Comparison of ENCODE assay signal across 1 cellular context in genomic region chr9:96417051-96417586, GRCh38.
TF ChIP-seq lines count a peak whose summit lies in the region.

No MANE protein-coding gene starts in this region.

TF ChIP-seq in GM12878, 131 proteins besides CTCF, POLR2A, EP300 and RAD21 (continued from another document and continues in another):
- TF ChIP-seq, protein P1, sequence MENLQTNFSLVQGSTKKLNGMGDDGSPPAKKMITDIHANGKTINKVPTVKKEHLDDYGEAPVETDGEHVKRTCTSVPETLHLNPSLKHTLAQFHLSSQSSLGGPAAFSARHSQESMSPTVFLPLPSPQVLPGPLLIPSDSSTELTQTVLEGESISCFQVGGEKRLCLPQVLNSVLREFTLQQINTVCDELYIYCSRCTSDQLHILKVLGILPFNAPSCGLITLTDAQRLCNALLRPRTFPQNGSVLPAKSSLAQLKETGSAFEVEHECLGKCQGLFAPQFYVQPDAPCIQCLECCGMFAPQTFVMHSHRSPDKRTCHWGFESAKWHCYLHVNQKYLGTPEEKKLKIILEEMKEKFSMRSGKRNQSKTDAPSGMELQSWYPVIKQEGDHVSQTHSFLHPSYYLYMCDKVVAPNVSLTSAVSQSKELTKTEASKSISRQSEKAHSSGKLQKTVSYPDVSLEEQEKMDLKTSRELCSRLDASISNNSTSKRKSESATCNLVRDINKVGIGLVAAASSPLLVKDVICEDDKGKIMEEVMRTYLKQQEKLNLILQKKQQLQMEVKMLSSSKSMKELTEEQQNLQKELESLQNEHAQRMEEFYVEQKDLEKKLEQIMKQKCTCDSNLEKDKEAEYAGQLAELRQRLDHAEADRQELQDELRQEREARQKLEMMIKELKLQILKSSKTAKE (IDR thresholded peaks at IDR 0.05; ENCODE audit: low read depth, poor library complexity, severe bottlenecking) = peak; percentile 28
- no peak for TF ChIP-seq KLF5 (IDR thresholded peaks at IDR 0.05; ENCODE audit: partially characterized antibody)
- peak; percentile 20 for TF ChIP-seq SIX5 (IDR thresholded peaks at IDR 0.05; ENCODE audit: low read depth, low read length, severe bottlenecking)
- TF ChIP-seq JUND (IDR thresholded peaks at IDR 0.05; ENCODE audit: low read depth, low read length) = 0 out of 2 replicates have a peak, but pooled peaks have one; percentile 34
- TF ChIP-seq FOS (IDR thresholded peaks at IDR 0.05; ENCODE audit: borderline replicate concordance, extremely low read depth, insufficient read length) = no peak
- TF ChIP-seq BCLAF1 (IDR thresholded peaks at IDR 0.05) = no peak
- TF ChIP-seq HCFC1 (IDR thresholded peaks at IDR 0.05; ENCODE audit: low read length) = peak; percentile 68
- peak; percentile 61 for TF ChIP-seq RUNX3 (IDR thresholded peaks at IDR 0.05; ENCODE audit: low read length)
- TF ChIP-seq BRCA1 (IDR thresholded peaks at IDR 0.05; ENCODE audit: low read depth, low read length) = no peak
- no peak for TF ChIP-seq ESRRA (IDR thresholded peaks at IDR 0.05; ENCODE audit: low read length)
- TF ChIP-seq BACH1 (IDR thresholded peaks at IDR 0.05; ENCODE audit: borderline replicate concordance) = peak; percentile 65; the same call in 1 of the 2 replicates
- TF ChIP-seq, protein P2, sequence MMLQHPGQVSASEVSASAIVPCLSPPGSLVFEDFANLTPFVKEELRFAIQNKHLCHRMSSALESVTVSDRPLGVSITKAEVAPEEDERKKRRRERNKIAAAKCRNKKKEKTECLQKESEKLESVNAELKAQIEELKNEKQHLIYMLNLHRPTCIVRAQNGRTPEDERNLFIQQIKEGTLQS (IDR thresholded peaks at IDR 0.05; ENCODE audit: borderline replicate concordance, extremely low read depth, low read depth, low read length) = peak; percentile 93
- TF ChIP-seq, protein P3, sequence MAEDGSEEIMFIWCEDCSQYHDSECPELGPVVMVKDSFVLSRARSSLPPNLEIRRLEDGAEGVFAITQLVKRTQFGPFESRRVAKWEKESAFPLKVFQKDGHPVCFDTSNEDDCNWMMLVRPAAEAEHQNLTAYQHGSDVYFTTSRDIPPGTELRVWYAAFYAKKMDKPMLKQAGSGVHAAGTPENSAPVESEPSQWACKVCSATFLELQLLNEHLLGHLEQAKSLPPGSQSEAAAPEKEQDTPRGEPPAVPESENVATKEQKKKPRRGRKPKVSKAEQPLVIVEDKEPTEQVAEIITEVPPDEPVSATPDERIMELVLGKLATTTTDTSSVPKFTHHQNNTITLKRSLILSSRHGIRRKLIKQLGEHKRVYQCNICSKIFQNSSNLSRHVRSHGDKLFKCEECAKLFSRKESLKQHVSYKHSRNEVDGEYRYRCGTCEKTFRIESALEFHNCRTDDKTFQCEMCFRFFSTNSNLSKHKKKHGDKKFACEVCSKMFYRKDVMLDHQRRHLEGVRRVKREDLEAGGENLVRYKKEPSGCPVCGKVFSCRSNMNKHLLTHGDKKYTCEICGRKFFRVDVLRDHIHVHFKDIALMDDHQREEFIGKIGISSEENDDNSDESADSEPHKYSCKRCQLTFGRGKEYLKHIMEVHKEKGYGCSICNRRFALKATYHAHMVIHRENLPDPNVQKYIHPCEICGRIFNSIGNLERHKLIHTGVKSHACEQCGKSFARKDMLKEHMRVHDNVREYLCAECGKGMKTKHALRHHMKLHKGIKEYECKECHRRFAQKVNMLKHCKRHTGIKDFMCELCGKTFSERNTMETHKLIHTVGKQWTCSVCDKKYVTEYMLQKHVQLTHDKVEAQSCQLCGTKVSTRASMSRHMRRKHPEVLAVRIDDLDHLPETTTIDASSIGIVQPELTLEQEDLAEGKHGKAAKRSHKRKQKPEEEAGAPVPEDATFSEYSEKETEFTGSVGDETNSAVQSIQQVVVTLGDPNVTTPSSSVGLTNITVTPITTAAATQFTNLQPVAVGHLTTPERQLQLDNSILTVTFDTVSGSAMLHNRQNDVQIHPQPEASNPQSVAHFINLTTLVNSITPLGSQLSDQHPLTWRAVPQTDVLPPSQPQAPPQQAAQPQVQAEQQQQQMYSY (CRISPR knock-in tag; IDR thresholded peaks at IDR 0.05) = peak; percentile 77
- TF ChIP-seq, protein P4, sequence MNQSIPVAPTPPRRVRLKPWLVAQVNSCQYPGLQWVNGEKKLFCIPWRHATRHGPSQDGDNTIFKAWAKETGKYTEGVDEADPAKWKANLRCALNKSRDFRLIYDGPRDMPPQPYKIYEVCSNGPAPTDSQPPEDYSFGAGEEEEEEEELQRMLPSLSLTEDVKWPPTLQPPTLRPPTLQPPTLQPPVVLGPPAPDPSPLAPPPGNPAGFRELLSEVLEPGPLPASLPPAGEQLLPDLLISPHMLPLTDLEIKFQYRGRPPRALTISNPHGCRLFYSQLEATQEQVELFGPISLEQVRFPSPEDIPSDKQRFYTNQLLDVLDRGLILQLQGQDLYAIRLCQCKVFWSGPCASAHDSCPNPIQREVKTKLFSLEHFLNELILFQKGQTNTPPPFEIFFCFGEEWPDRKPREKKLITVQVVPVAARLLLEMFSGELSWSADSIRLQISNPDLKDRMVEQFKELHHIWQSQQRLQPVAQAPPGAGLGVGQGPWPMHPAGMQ (IDR thresholded peaks at IDR 0.05; ENCODE audit: borderline replicate concordance) = no peak
- TF ChIP-seq CEBPZ (IDR thresholded peaks at IDR 0.05; ENCODE audit: low read depth, low read length) = no peak
- TF ChIP-seq ZZZ3 (IDR thresholded peaks at IDR 0.05; ENCODE audit: control insufficient read depth, insufficient read length, low read depth) = no peak
- TF ChIP-seq POLR2AphosphoS2 (IDR thresholded peaks at IDR 0.05; ENCODE audit: low read depth, low read length) = no peak
- TF ChIP-seq SRF (IDR thresholded peaks at IDR 0.05; ENCODE audit: low read depth in 2 of 2, low read length in 2 of 2) = 0 out of 4 replicates have a peak, but pooled peaks of 1 of the 2 experiments have one; percentile 13
- TF ChIP-seq RB1 (IDR thresholded peaks at IDR 0.05; ENCODE audit: borderline replicate concordance) = peak; percentile 97; the same call in 1 of the 2 replicates
- TF ChIP-seq POLR2AphosphoS5 (IDR thresholded peaks at IDR 0.05; ENCODE audit: low read length) = peak; percentile 77
- TF ChIP-seq PAX5 (IDR thresholded peaks at IDR 0.05; ENCODE audit: borderline replicate concordance, low read depth, low read length) = no peak; the same call in 1 of the 2 replicates
- peak; percentile 55 for TF ChIP-seq ZBTB11 (CRISPR knock-in tag; IDR thresholded peaks at IDR 0.05)
- no peak for TF ChIP-seq SUPT20H (IDR thresholded peaks at IDR 0.05; ENCODE audit: borderline replicate concordance, control insufficient read depth, low read depth, low read length)
- TF ChIP-seq BCL11A (IDR thresholded peaks at IDR 0.05; ENCODE audit: low read depth, low read length) = no peak
- TF ChIP-seq IKZF1 (conservative IDR thresholded peaks at IDR 0.05) = peak; percentile 82
- TF ChIP-seq NR2C1 (IDR thresholded peaks at IDR 0.05) = peak; percentile 67; the same call in 1 of the 2 replicates
- no peak for TF ChIP-seq BMI1 (IDR thresholded peaks at IDR 0.05; ENCODE audit: borderline replicate concordance)
- peak; percentile 91 for TF ChIP-seq NR2F1 (conservative IDR thresholded peaks at IDR 0.05)
- no peak for TF ChIP-seq SREBF1 (IDR thresholded peaks at IDR 0.05; ENCODE audit: low read length)
- no peak for TF ChIP-seq PAX8 (IDR thresholded peaks at IDR 0.05)
- TF ChIP-seq POU2F2 (IDR thresholded peaks at IDR 0.05; ENCODE audit: borderline replicate concordance, low read depth, low read length) = peak; percentile 14; the same call in 1 of the 3 replicates
- TF ChIP-seq RAD51 (IDR thresholded peaks at IDR 0.05) = peak; percentile 97
- no peak for TF ChIP-seq NFIC (IDR thresholded peaks at IDR 0.05; ENCODE audit: low read depth, low read length)
- TF ChIP-seq IRF4 (IDR thresholded peaks at IDR 0.05; ENCODE audit: low read depth, low read length) = no peak
- TF ChIP-seq, protein P5, sequence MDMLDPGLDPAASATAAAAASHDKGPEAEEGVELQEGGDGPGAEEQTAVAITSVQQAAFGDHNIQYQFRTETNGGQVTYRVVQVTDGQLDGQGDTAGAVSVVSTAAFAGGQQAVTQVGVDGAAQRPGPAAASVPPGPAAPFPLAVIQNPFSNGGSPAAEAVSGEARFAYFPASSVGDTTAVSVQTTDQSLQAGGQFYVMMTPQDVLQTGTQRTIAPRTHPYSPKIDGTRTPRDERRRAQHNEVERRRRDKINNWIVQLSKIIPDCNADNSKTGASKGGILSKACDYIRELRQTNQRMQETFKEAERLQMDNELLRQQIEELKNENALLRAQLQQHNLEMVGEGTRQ (IDR thresholded peaks at IDR 0.05; ENCODE audit: borderline replicate concordance, low read depth, low read length) = peak; percentile 91
- no peak for TF ChIP-seq TARDBP (IDR thresholded peaks at IDR 0.05; ENCODE audit: borderline replicate concordance)
- peak; percentile 68 for TF ChIP-seq E2F8 (IDR thresholded peaks at IDR 0.05; ENCODE audit: low read depth, partially characterized antibody)
